In genomic region chr11:128898580-128899344, GRCh38 we compare ENCODE assay signal across 2 cellular contexts.
TF ChIP-seq lines count a peak whose summit lies in the region.

No MANE protein-coding gene starts in this region.

TF ChIP-seq in IMR-90, 13 proteins besides CTCF, POLR2A, EP300 and RAD21:
- TF ChIP-seq SMC3 (IDR thresholded peaks at IDR 0.05; ENCODE audit: low read depth, low read length) (no peak), CHD1 (IDR thresholded peaks at IDR 0.05; ENCODE audit: low read depth, low read length) (no peak), CEBPB (IDR thresholded peaks at IDR 0.05; ENCODE audit: low read depth, low read length) (no peak), FOS (IDR thresholded peaks at IDR 0.05; ENCODE audit: low read depth, low read length) (peak; percentile 11; the same call in 1 of the 2 replicates), RCOR1 (IDR thresholded peaks at IDR 0.05; ENCODE audit: insufficient replicate concordance, low read length) (peak; percentile 94)

TF ChIP-seq in K562, 482 proteins besides CTCF, POLR2A, EP300 and RAD21:
- TF ChIP-seq RBM25 (IDR thresholded peaks at IDR 0.05; ENCODE audit: low read depth, low read length, severe bottlenecking) (peak; percentile 45), IRF2 (CRISPR knock-in tag; IDR thresholded peaks at IDR 0.05) (no peak)
